Comparison of ENCODE assay signal across 8 cellular contexts in the genomic region with DNA sequence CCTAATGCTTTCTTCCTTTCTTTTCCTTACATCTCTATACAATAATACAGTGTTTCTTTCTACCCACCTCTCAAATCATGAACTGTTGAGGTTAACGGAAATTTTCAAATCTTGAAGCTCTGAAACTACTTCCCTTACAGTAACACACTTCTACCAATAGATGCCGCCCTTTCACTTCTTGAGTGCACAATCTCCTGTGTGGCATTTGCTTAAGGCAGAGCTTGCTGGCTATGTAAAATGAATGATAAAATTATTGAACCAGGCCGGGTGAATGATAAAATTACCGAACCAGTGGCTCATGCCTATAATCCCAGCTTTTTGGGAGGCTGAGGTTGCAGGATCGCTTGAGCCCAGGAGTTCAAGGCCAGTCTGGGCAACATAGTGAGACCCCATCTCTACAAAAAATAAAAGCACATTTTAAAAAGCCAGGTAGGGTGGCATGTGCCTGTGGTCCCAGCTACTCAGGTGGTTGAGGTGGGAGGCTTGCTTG. TPM values are rescaled to one million over a fixed set of nuclear protein-coding genes. Genes with fewer than 3 reads are reported as not detected.
A peak's percentile ranks its signal among the peaks of the same experiment; 100 is the strongest.
DNase-seq lines count a peak whose midpoint lies in the region; ATAC-seq and TF ChIP-seq lines count a peak whose summit lies in the region.

No MANE protein-coding gene starts in this region.

- POLR2A ChIA-PET in activated CD8-positive, alpha-beta T cell treated with anti-CD3 and anti-CD28 coated beads, Interleukin-2, amount 10 ng/mL, durations not matched to agents 7 days and 5 days (lab: Charles Lee): interaction anchor here (1.1 to 1.5 kb wide), 4 partner anchors 39 to 79 kb away, joined by 3 to 5 read pairs (median 4); no protein-coding TSS in a partner anchor

- peak; percentile 83 for ATAC-seq in activated CD8-positive, alpha-beta T cell treated with anti-CD3 and anti-CD28 coated beads, Interleukin-2, amount 10 ng/mL, durations not matched to agents 7 days and 5 days
- ATAC-seq in GM21390 (IDR thresholded peaks at IDR 0.05; ENCODE audit: unreplicated experiment): no peak

- peaks cover 51% of the 10 kb centered on the region for H3K4me1 Mint-ChIP-seq in activated CD8-positive, alpha-beta T cell treated with anti-CD3 and anti-CD28 coated beads, Interleukin-2, amount 10 ng/mL, durations not matched to agents 7 days and 5 days (ENCODE audit: low read depth)
- H3K4me1 Mint-ChIP-seq in osteocyte (ENCODE audit: unreplicated experiment): peaks cover 31% of the 10 kb centered on the region

- peak overlapping the region; percentile 62 for H3K27ac Mint-ChIP-seq in activated CD8-positive, alpha-beta T cell treated with anti-CD3 and anti-CD28 coated beads, Interleukin-2, amount 10 ng/mL, durations not matched to agents 7 days and 5 days
- no peak overlapping the region for H3K27ac Mint-ChIP-seq in osteocyte (ENCODE audit: unreplicated experiment)

- H3K4me3 Mint-ChIP-seq in activated CD8-positive, alpha-beta T cell treated with anti-CD3 and anti-CD28 coated beads, Interleukin-2, amount 10 ng/mL, durations not matched to agents 7 days and 5 days: no peak overlapping the region
- no peak overlapping the region for H3K4me3 Mint-ChIP-seq in osteocyte (ENCODE audit: unreplicated experiment)

- H3K36me3 Mint-ChIP-seq in activated CD8-positive, alpha-beta T cell treated with anti-CD3 and anti-CD28 coated beads, Interleukin-2, amount 10 ng/mL, durations not matched to agents 7 days and 5 days (ENCODE audit: low read depth): peaks cover 64% of the 10 kb centered on the region
- H3K36me3 Mint-ChIP-seq in osteocyte (ENCODE audit: unreplicated experiment): peaks cover 4% of the 10 kb centered on the region

- CTCF ChIA-PET in activated CD8-positive, alpha-beta T cell treated with anti-CD3 and anti-CD28 coated beads, Interleukin-2, amount 10 ng/mL, durations not matched to agents 7 days and 5 days (lab: Charles Lee): interaction anchor here (0.6 to 24.9 kb wide), 56 partner anchors 9 to 393 kb away, joined by 3 to 489 read pairs (median 6); a partner anchor contains a TSS

- DNase-seq in DMS79 (lab: John Stamatoyannopoulos, UW): peak; percentile 5
- DNase-seq in HFF-Myc (ENCODE audit: extremely low read depth, low read depth): peak; percentile 63
- DNase-seq in NCI-H748 treated with DMSO at 0.1 percent for 48 hours (lab: John Stamatoyannopoulos, UW): peak; percentile 12
- peak; percentile 67 for DNase-seq in activated CD8-positive, alpha-beta T cell treated with anti-CD3 and anti-CD28 coated beads, Interleukin-2, amount 10 ng/mL, durations not matched to agents 7 days and 5 days
- peak; percentile 63 to 87 for DNase-seq in foreskin fibroblast
- DNase-seq in osteocyte (ENCODE audit: extremely low spot score, unreplicated experiment): no peak
- DNase-seq in 8988T: no peak

- peak; percentile 85 for TF ChIP-seq CTCF in HFF-Myc (IDR thresholded peaks at IDR 0.05; ENCODE audit: low read depth, low read length, missing control alignments)
- peak; percentile 85 for TF ChIP-seq CTCF in foreskin fibroblast (IDR thresholded peaks at IDR 0.05; ENCODE audit: low read depth, low read length)
- peak; percentile 90 for TF ChIP-seq CTCF in osteocyte (IDR thresholded peaks at IDR 0.05)

- H3K4me3 ChIP-seq in HFF-Myc (replicated peaks; ENCODE audit: low read depth, low read length) (no peak overlapping the region), foreskin fibroblast (ENCODE audit: low read depth in 1 of 2, low read length in 2 of 2) (no peak overlapping the region)

- H3K27me3 Mint-ChIP-seq in activated CD8-positive, alpha-beta T cell treated with anti-CD3 and anti-CD28 coated beads, Interleukin-2, amount 10 ng/mL, durations not matched to agents 7 days and 5 days (ENCODE audit: low read depth): no peaks in the 10 kb centered on the region
- H3K27me3 Mint-ChIP-seq in osteocyte (ENCODE audit: unreplicated experiment): no peaks in the 10 kb centered on the region

- no peaks in the 10 kb centered on the region for H3K9me3 Mint-ChIP-seq in activated CD8-positive, alpha-beta T cell treated with anti-CD3 and anti-CD28 coated beads, Interleukin-2, amount 10 ng/mL, durations not matched to agents 7 days and 5 days (ENCODE audit: insufficient read depth)
- H3K9me3 Mint-ChIP-seq in osteocyte (ENCODE audit: unreplicated experiment): no peaks in the 10 kb centered on the region

RNA-seq across cellular contexts. Expression of a gene that starts 56.8 kb away (rescaled TPM):
- total RNA-seq in activated CD8-positive, alpha-beta T cell treated with anti-CD3 and anti-CD28 coated beads, Interleukin-2, amount 10 ng/mL, durations not matched to agents 7 days and 5 days: under 1 TPM; 0.05 to 0.11 TPM
- total RNA-seq in osteocyte: 0.26 and 0.30 TPM in 2 replicates

Comparison
In these comparisons a context has a peak if more than half of its experiments do, and no peak if none do; other contexts are left out.
1. DNase-seq: peak in DMS79 (single experiment), HFF-Myc (single experiment), NCI-H748 treated with DMSO at 0.1 percent for 48 hours (single experiment), activated CD8-positive, alpha-beta T cell treated with anti-CD3 and anti-CD28 coated beads, Interleukin-2, amount 10 ng/mL, durations not matched to agents 7 days and 5 days (single experiment) and foreskin fibroblast (2 of 2); none in osteocyte (single experiment) and 8988T (single experiment).
2. Peak in every context shown above with its lines, with median percentiles within 50 percentile points of each other: CTCF ChIP-seq.